In the genomic region with DNA sequence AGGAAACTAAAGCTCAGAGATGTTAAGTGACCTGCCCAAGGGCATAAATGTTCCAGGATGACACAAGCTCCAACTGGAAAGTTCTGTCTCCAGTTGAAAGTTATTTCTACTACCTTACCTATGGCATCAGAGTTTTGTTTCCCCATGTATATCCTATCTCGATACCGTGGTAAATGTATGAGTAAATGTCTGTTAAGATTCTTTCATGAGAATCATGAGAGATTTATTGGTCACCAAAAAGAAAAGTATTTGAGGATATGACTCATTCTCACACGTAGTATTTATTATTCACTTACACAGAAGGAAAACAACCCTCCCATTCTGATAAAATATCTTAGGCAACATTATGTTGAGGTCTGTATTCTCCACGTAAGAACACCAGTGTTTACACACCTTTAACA, we compare ENCODE assay signal across 12 cellular contexts. TPM values are rescaled to one million over a fixed set of nuclear protein-coding genes. Genes with fewer than 3 reads are reported as not detected.
A peak's percentile ranks its signal among the peaks of the same experiment; 100 is the strongest.
DNase-seq lines count a peak whose midpoint lies in the region; ATAC-seq and TF ChIP-seq lines count a peak whose summit lies in the region.
"Had no signal": no experiment of that assay in that cellular context is flagged by ENCODE, and none has a peak within 500 bp of the region (broad histone marks: within the 10 kb centered on the region; RNA-seq: fewer than 3 reads in every experiment).

No MANE protein-coding gene starts in this region.

- intact Hi-C loops in activated naive CD4-positive, alpha-beta T cell treated with anti-CD3 and anti-CD28 coated beads for 36 hours (cut with micrococcal nuclease) = loop anchor here (2.0 to 5.0 kb wide), 4 partner anchors 23 to 187 kb away; partner anchors contain the start of gene UGCG
- intact Hi-C loops in vagina (cut with DNase I) = no loop called here

- no peak for TF ChIP-seq POLR2A in vagina (IDR thresholded peaks at IDR 0.05)

- no peaks in the 10 kb centered on the region for H3K9me2 ChIP-seq in hepatocyte (replicated peaks; ENCODE audit: insufficient read depth)

- no peak overlapping the region for H2AFZ ChIP-seq in hepatocyte

- H3K79me2 ChIP-seq in hepatocyte = no peaks in the 10 kb centered on the region

- no peaks in the 10 kb centered on the region for H3K4me1 ChIP-seq in hepatocyte (ENCODE audit: insufficient read depth)
- H3K4me1 ChIP-seq in vagina = no peaks in the 10 kb centered on the region
- H3K4me1 ChIP-seq: transverse colon had no signal

- TF ChIP-seq CTCF in hepatocyte (IDR thresholded peaks at IDR 0.05; ENCODE audit: poor library complexity) = no peak
- TF ChIP-seq CTCF in vagina (IDR thresholded peaks at IDR 0.05) = no peak

- H3K4me1 Mint-ChIP-seq in activated naive CD4-positive, alpha-beta T cell treated with anti-CD3 and anti-CD28 coated beads, Interleukin-2, amount 50 U/mL, for 24 hours = peaks cover 29% of the 10 kb centered on the region
- H3K4me1 Mint-ChIP-seq in activated naive CD4-positive, alpha-beta T cell treated with anti-CD3 and anti-CD28 coated beads for 36 hours (ENCODE audit: low read depth) = peaks cover 32% of the 10 kb centered on the region
- peaks cover 35% of the 10 kb centered on the region for H3K4me1 Mint-ChIP-seq in activated naive CD8-positive, alpha-beta T cell (ENCODE audit: low read depth)

- H3K27ac ChIP-seq in hepatocyte (peak overlapping the region; percentile 67), vagina (peak overlapping the region; percentile 45)
- H3K27ac ChIP-seq: transverse colon had no signal

- H3K36me3 ChIP-seq in hepatocyte (replicated peaks; ENCODE audit: insufficient read depth, low read depth) (no peaks in the 10 kb centered on the region), vagina (no peaks in the 10 kb centered on the region)
- H3K36me3 ChIP-seq: transverse colon had no signal

- H3K4me3 ChIP-seq in hepatocyte (no peak overlapping the region), vagina (no peak overlapping the region)
- H3K4me3 ChIP-seq: transverse colon had no signal

- CTCF ChIA-PET in activated naive CD4-positive, alpha-beta T cell treated with anti-CD3 and anti-CD28 coated beads for 36 hours (lab: Charles Lee) = interaction anchor here (0.5 to 1.2 kb wide), 2 partner anchors 113 to 269 kb away, joined by 4 read pairs; no protein-coding TSS in a partner anchor

- no peaks in the 10 kb centered on the region for H3K9me3 ChIP-seq in hepatocyte (ENCODE audit: low read depth)
- no peaks in the 10 kb centered on the region for H3K9me3 ChIP-seq in vagina
- H3K9me3 ChIP-seq: transverse colon had no signal

- H3K27me3 ChIP-seq in hepatocyte (no peaks in the 10 kb centered on the region), vagina (no peaks in the 10 kb centered on the region)
- H3K27me3 ChIP-seq: transverse colon had no signal

- no peak overlapping the region for H3K4me2 ChIP-seq in hepatocyte

- no peaks in the 10 kb centered on the region for H3K36me3 Mint-ChIP-seq in activated naive CD4-positive, alpha-beta T cell treated with anti-CD3 and anti-CD28 coated beads, Interleukin-2, amount 50 U/mL, for 24 hours
- no peaks in the 10 kb centered on the region for H3K36me3 Mint-ChIP-seq in activated naive CD4-positive, alpha-beta T cell treated with anti-CD3 and anti-CD28 coated beads for 36 hours (ENCODE audit: low read depth)
- peaks cover 3% of the 10 kb centered on the region for H3K36me3 Mint-ChIP-seq in activated naive CD8-positive, alpha-beta T cell
- H3K36me3 Mint-ChIP-seq: WTC11 had no signal

- no peak for ATAC-seq in GM19395 (IDR thresholded peaks at IDR 0.05; ENCODE audit: unreplicated experiment)
- ATAC-seq: WTC11 had no signal

- no peaks in the 10 kb centered on the region for H3K27me3 Mint-ChIP-seq in activated naive CD4-positive, alpha-beta T cell treated with anti-CD3 and anti-CD28 coated beads, Interleukin-2, amount 50 U/mL, for 24 hours
- H3K27me3 Mint-ChIP-seq in activated naive CD4-positive, alpha-beta T cell treated with anti-CD3 and anti-CD28 coated beads for 36 hours (ENCODE audit: low read depth) = no peaks in the 10 kb centered on the region
- H3K27me3 Mint-ChIP-seq in activated naive CD8-positive, alpha-beta T cell = no peaks in the 10 kb centered on the region

- no peak for DNase-seq in activated naive CD4-positive, alpha-beta T cell treated with anti-CD3 and anti-CD28 coated beads for 36 hours
- DNase-seq in hepatocyte (ENCODE audit: low spot score) (no peak), vagina (ENCODE audit: extremely low spot score in 2 of 2) (no peak), G401 (ENCODE audit: low spot score) (no peak), NCI-H69 (lab: John Stamatoyannopoulos, UW) (no peak)
- DNase-seq: amniotic stem cell; stimulated activated CD4-positive, alpha-beta T cell treated with anti-CD3 and anti-CD28 coated beads, Interleukin-4, amount 100 ng/mL, for 24 hours; transverse colon had no signal

- WGBS in hepatocyte (ENCODE audit: low lambda C conversion rate, missing lambda C conversion rate) = 65% methylated on average over 4 of the region's 4 CpGs

- in situ Hi-C loops in G401 (cut with HindIII; ENCODE audit: low sequenced_read_pairs) = no loop called here

- H3K4me3 Mint-ChIP-seq in activated naive CD4-positive, alpha-beta T cell treated with anti-CD3 and anti-CD28 coated beads, Interleukin-2, amount 50 U/mL, for 24 hours = peak overlapping the region; percentile 50
- H3K4me3 Mint-ChIP-seq in activated naive CD4-positive, alpha-beta T cell treated with anti-CD3 and anti-CD28 coated beads for 36 hours = no peak overlapping the region
- peak overlapping the region; percentile 0 for H3K4me3 Mint-ChIP-seq in activated naive CD8-positive, alpha-beta T cell
- H3K4me3 Mint-ChIP-seq: WTC11 had no signal

- H4K20me1 ChIP-seq in hepatocyte (ENCODE audit: insufficient read depth, poor library complexity, severe bottlenecking) = no peaks in the 10 kb centered on the region

- H3K27ac Mint-ChIP-seq in activated naive CD4-positive, alpha-beta T cell treated with anti-CD3 and anti-CD28 coated beads, Interleukin-2, amount 50 U/mL, for 24 hours = peak overlapping the region; percentile 89
- H3K27ac Mint-ChIP-seq in activated naive CD4-positive, alpha-beta T cell treated with anti-CD3 and anti-CD28 coated beads for 36 hours = no peak overlapping the region
- H3K27ac Mint-ChIP-seq in activated naive CD8-positive, alpha-beta T cell = peak overlapping the region; percentile 83
- H3K27ac Mint-ChIP-seq: WTC11 had no signal

- H3K9me3 Mint-ChIP-seq in activated naive CD4-positive, alpha-beta T cell treated with anti-CD3 and anti-CD28 coated beads, Interleukin-2, amount 50 U/mL, for 24 hours = no peaks in the 10 kb centered on the region
- H3K9me3 Mint-ChIP-seq in activated naive CD4-positive, alpha-beta T cell treated with anti-CD3 and anti-CD28 coated beads for 36 hours = no peaks in the 10 kb centered on the region
- no peaks in the 10 kb centered on the region for H3K9me3 Mint-ChIP-seq in activated naive CD8-positive, alpha-beta T cell (ENCODE audit: low read depth)
- H3K9me3 Mint-ChIP-seq: WTC11 had no signal

RNA-seq across cellular contexts. Expression of gene SHOC1, which starts 11.1 kb away (rescaled TPM):
- total RNA-seq in activated naive CD4-positive, alpha-beta T cell treated with anti-CD3 and anti-CD28 coated beads for 36 hours = not detected
- total RNA-seq in hepatocyte = 0.04 and 0.37 TPM in 2 replicates
- 0.12 and 0.19 TPM in 2 replicates for polyA plus RNA-seq in hepatocyte
- total RNA-seq in vagina = 0.25 TPM
- not detected in 2 replicates for total RNA-seq in G401 (2014; rRNA removed; shearing (Covaris generic))
- total RNA-seq: transverse colon, WTC11 had no signal
